Comparison of ENCODE assay signal across 14 cellular contexts in genomic region chr12:90122716-90123115, GRCh38.
DNase-seq lines count a peak whose midpoint lies in the region; TF ChIP-seq lines count a peak whose summit lies in the region.
"Had no signal": no experiment of that assay in that cellular context is flagged by ENCODE, and none has a peak within 500 bp of the region (broad histone marks: within the 10 kb centered on the region; RNA-seq: fewer than 3 reads in every experiment).

No MANE protein-coding gene starts in this region.

- H3K9me3 ChIP-seq in sigmoid colon: peaks cover 0 to 7% (median 2%) of the 10 kb centered on the region in 4 donors
- H3K9me3 ChIP-seq in mammary epithelial cell (replicated peaks; ENCODE audit: insufficient read depth, low read length): no peaks in the 10 kb centered on the region
- H3K9me3 ChIP-seq: BE2C had no signal

- no TSS peak for BruUV-seq in mammary epithelial cell (replicated peaks; lab: Mats Ljungman, UMichigan)

- H3K36me3 ChIP-seq in sigmoid colon (no peaks in the 10 kb centered on the region), mammary epithelial cell (ENCODE audit: insufficient read depth, low read length) (no peaks in the 10 kb centered on the region)
- H3K36me3 ChIP-seq: BE2C had no signal

- CTCF ChIA-PET in mammary epithelial cell (lab: Charles Lee; ENCODE audit: low non-redundant PET): no interaction called here

- H3K4me1 ChIP-seq in sigmoid colon (no peaks in the 10 kb centered on the region), mammary epithelial cell (ENCODE audit: insufficient read depth, low read length) (no peaks in the 10 kb centered on the region)
- H3K4me1 ChIP-seq: BE2C had no signal

- no peak overlapping the region for H3K9ac ChIP-seq in mammary epithelial cell (ENCODE audit: insufficient read depth, low read length)

- in situ Hi-C loops in mammary epithelial cell (cut with MboI; ENCODE audit: low sequenced_read_pairs in 2 of 2): no loop called here

- no peak overlapping the region for H2AFZ ChIP-seq in mammary epithelial cell (ENCODE audit: low read depth, low read length)
- H2AFZ ChIP-seq: GM23338 had no signal

- H3K4me2 ChIP-seq in mammary epithelial cell (ENCODE audit: insufficient read depth, low read depth, low read length): no peak overlapping the region
- H3K4me2 ChIP-seq: GM23338 had no signal

- H3K4me3 ChIP-seq in sigmoid colon: no peak overlapping the region
- no peak overlapping the region for H3K4me3 ChIP-seq in mammary epithelial cell (replicated peaks in 1 of 3; ENCODE audit: insufficient read depth in 1 of 3, low read depth in 2 of 3, low read length in 3 of 3)
- H3K4me3 ChIP-seq: GM23338 had no signal

- dilution Hi-C loops in mammary epithelial cell (cut with HindIII; ENCODE audit: low sequenced_read_pairs): no loop called here

- TF ChIP-seq EP300 in sigmoid colon (IDR thresholded peaks at IDR 0.05): no peak

- intact Hi-C loops in sigmoid colon (cut with DNase I): no loop called here
- intact Hi-C loops in mammary epithelial cell (cut with micrococcal nuclease): no loop called here

- DNase-seq in caudate nucleus (lab: John Stamatoyannopoulos, UW) (peak in 36 of 61 donors; percentile 2 to 90 (median 38)), left kidney (ENCODE audit: low read depth, low spot score) (peak; percentile 2), pulmonary artery endothelial cell (ENCODE audit: low read depth, low spot score) (peak; percentile 27), sigmoid colon (no peak), mammary epithelial cell (no peak), AG20443 (ENCODE audit: low spot score) (no peak)
- DNase-seq: BE2C; CD4-positive, alpha-beta memory T cell; DMS153; DMS79; GDM1; HCEC 1CT had no signal

- H3K79me2 ChIP-seq in mammary epithelial cell (ENCODE audit: insufficient read depth, low read length): no peaks in the 10 kb centered on the region

- peak overlapping the region; percentile 90 for H3K27ac ChIP-seq in caudate nucleus (ENCODE audit: low read depth, low read length)
- H3K27ac ChIP-seq in sigmoid colon: no peak overlapping the region
- H3K27ac ChIP-seq in mammary epithelial cell (ENCODE audit: insufficient read depth, low read depth, low read length): no peak overlapping the region
- H3K27ac ChIP-seq: HL-60 had no signal

- no peaks in the 10 kb centered on the region for H4K20me1 ChIP-seq in mammary epithelial cell (ENCODE audit: insufficient read depth, low read length)

- H3K27me3 ChIP-seq in sigmoid colon (no peaks in the 10 kb centered on the region), mammary epithelial cell (ENCODE audit: insufficient read depth, low read length) (no peaks in the 10 kb centered on the region)
- H3K27me3 ChIP-seq: BE2C had no signal

- 60 to 78% methylated on average over 3 of the region's 3 CpGs for WGBS in sigmoid colon, 2 donors
- 73% methylated on average over 3 of the region's 3 CpGs for WGBS in mammary epithelial cell (ENCODE audit: low coverage, missing lambda C conversion rate)

- no peak for TF ChIP-seq POLR2A in sigmoid colon (IDR thresholded peaks at IDR 0.05)

- TF ChIP-seq CTCF in sigmoid colon (IDR thresholded peaks at IDR 0.05) (no peak), mammary epithelial cell (conservative IDR thresholded peaks at IDR 0.05 in 1 of 2, IDR thresholded peaks at IDR 0.05 in 1 of 2; ENCODE audit: extremely low read depth in 1 of 2, insufficient read depth in 1 of 2, low read depth in 1 of 2, low read length in 2 of 2) (no peak)

Comparison
In these comparisons a context has a peak if more than half of its experiments do, and no peak if none do; other contexts are left out.
1. DNase-seq: peak in caudate nucleus (36 of 61), left kidney (single experiment) and pulmonary artery endothelial cell (single experiment); none in sigmoid colon (single experiment), mammary epithelial cell (single experiment) and AG20443 (single experiment).